Comparison of ENCODE assay signal across 8 cellular contexts in the genomic region with DNA sequence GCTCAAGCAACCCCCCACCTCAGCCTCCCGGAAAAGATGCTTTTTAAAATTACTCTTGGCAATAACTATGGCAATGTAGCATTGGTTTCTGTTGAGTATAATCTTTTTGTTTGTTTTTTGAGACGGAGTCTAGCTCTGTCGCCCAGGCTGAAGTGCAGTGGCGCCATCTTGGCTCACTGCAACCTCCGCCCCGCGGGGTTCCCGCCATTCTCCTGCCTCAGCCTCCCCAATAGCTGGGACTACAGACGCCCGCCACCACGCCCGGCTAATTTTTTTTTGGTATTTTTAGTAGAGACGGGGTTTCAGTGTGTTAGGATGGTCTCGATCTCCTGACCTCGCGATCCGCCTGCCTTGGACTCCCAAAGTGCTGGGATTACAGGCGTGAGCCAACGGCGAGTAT. TPM values are rescaled to one million over a fixed set of nuclear protein-coding genes. Genes with fewer than 3 reads are reported as not detected.
DNase-seq lines count a peak whose midpoint lies in the region; ATAC-seq, FAIRE-seq and TF ChIP-seq lines count a peak whose summit lies in the region.
"Not testable (repeated sequence)": the region's sequence is repeated elsewhere in the genome, so short reads cannot be mapped to it uniquely, and the experiment has no call there.

No MANE protein-coding gene starts in this region.

- H3K36me3 Mint-ChIP-seq in activated naive CD8-positive, alpha-beta T cell treated with anti-CD3 and anti-CD28 coated beads for 36 hours, result peaks cover 27% of the 10 kb centered on the region

- not testable (repeated sequence) for H3K27me3 ChIP-seq in MG63; SU-DHL-6 (ENCODE audit: low read length); HepG2 (ENCODE audit: control insufficient read depth in 1 of 2, insufficient read depth in 2 of 2, low read length in 2 of 2); parathyroid adenoma (ENCODE audit: control insufficient read depth, insufficient read depth, low read length); transverse colon

- not testable (repeated sequence) for H3K79me2 ChIP-seq in SU-DHL-6 (ENCODE audit: insufficient read depth, low read length); parathyroid adenoma
- H3K79me2 ChIP-seq in HepG2 (ENCODE audit: insufficient read depth, low read length), result peaks cover 60% of the 10 kb centered on the region

- peaks cover 40% of the 10 kb centered on the region for H3K4me1 ChIP-seq in HepG2 (ENCODE audit: insufficient read depth, low read length)
- not testable (repeated sequence) for H3K4me1 ChIP-seq in parathyroid adenoma
- peaks cover 0 to 44% (median 26%) of the 10 kb centered on the region in 4 donors for H3K4me1 ChIP-seq in transverse colon

- peak overlapping the region; percentile 83 for H3K27ac Mint-ChIP-seq in activated naive CD8-positive, alpha-beta T cell treated with anti-CD3 and anti-CD28 coated beads for 36 hours

- intact Hi-C loops in HepG2 (cut with micrococcal nuclease; ENCODE audit: unreplicated experiment); transverse colon (cut with DNase I; ENCODE audit: low total_unique reads): not testable (repeated sequence)

- H3K27me3 Mint-ChIP-seq in activated naive CD8-positive, alpha-beta T cell treated with anti-CD3 and anti-CD28 coated beads for 36 hours, result not testable (repeated sequence)

- H3K27ac ChIP-seq in SU-DHL-6 (ENCODE audit: low read depth, low read length); parathyroid adenoma: not testable (repeated sequence)
- peak overlapping the region; percentile 87 for H3K27ac ChIP-seq in HepG2 (ENCODE audit: extremely low read length, insufficient read depth, low read length)
- peak overlapping the region; percentile 90 to 97 (median 94) for H3K27ac ChIP-seq in transverse colon

- in situ Hi-C loops in HepG2 (cut with HindIII; ENCODE audit: extremely low pct_ligation_motif_present, low pct_unique_long_range_greater_than_20kb); transverse colon (cut with MboI; ENCODE audit: low pct_ligation_motif_present in 1 of 4, low pct_unique_long_range_greater_than_20kb in 1 of 4, low sequenced_read_pairs in 3 of 4): not testable (repeated sequence)

- H3K9me2 ChIP-seq in SU-DHL-6 (replicated peaks; ENCODE audit: insufficient read depth, low read length), result not testable (repeated sequence)

- FAIRE-seq in HepG2 (lab: Jason Lieb, UNC), result not testable (repeated sequence)

- BruUV-seq in HepG2 (replicated peaks; lab: Mats Ljungman, UMichigan), result not testable (repeated sequence)

- not testable (repeated sequence) for TF ChIP-seq POLR2A in HepG2 (IDR thresholded peaks at IDR 0.05; ENCODE audit: insufficient read depth in 1 of 2, low read depth in 2 of 2, low read length in 2 of 2); transverse colon (IDR thresholded peaks at IDR 0.05)

- peak overlapping the region; percentile 66; the same call in 1 of the 2 replicates for H3K9ac ChIP-seq in SU-DHL-6 (ENCODE audit: low read length)
- H3K9ac ChIP-seq in HepG2 (ENCODE audit: insufficient read depth, low read depth, low read length), result peak overlapping the region; percentile 84
- H3K9ac ChIP-seq in parathyroid adenoma, result not testable (repeated sequence)

- under 1% methylated on average over 20 of the region's 20 CpGs for WGBS in HepG2 (ENCODE audit: low lambda C conversion rate)
- 22 to 48% methylated on average over 1 to 20 of the region's 20 CpGs for WGBS in transverse colon (ENCODE audit: low coverage in 1 of 2), 2 donors

- not testable (repeated sequence) for H3K36me3 ChIP-seq in MG63; SU-DHL-6 (ENCODE audit: low read length); HepG2 (replicated peaks in 1 of 2; ENCODE audit: control insufficient read depth in 1 of 2, insufficient read depth in 2 of 2, low read length in 2 of 2); parathyroid adenoma (ENCODE audit: control insufficient read depth, insufficient read depth, low read length); transverse colon

- H3K9me3 ChIP-seq in MG63; SU-DHL-6 (ENCODE audit: insufficient read depth, low read length); HepG2 (ENCODE audit: low read length); parathyroid adenoma (ENCODE audit: control insufficient read depth, low read length); transverse colon: not testable (repeated sequence)

- not testable (repeated sequence) for H4K20me1 ChIP-seq in SU-DHL-6 (ENCODE audit: low read depth, low read length)
- peaks cover 40% of the 10 kb centered on the region for H4K20me1 ChIP-seq in HepG2 (ENCODE audit: insufficient read depth, low read length)

- H3K4me2 ChIP-seq in SU-DHL-6 (ENCODE audit: low read depth, low read length, poor library complexity, severe bottlenecking), result peak overlapping the region; percentile 77
- H3K4me2 ChIP-seq in HepG2 (ENCODE audit: low read depth, low read length), result peak overlapping the region; percentile 99
- not testable (repeated sequence) for H3K4me2 ChIP-seq in parathyroid adenoma (ENCODE audit: low read length)

- TF ChIP-seq EP300 in HepG2 (IDR thresholded peaks at IDR 0.05; ENCODE audit: low read depth in 2 of 2, low read length in 2 of 2); HepG2 (CRISPR knock-in tag; IDR thresholded peaks at IDR 0.05; ENCODE audit: borderline replicate concordance); transverse colon (IDR thresholded peaks at IDR 0.05; ENCODE audit: low read depth): not testable (repeated sequence)

- CTCF ChIA-PET in HepG2 (lab: Yijun Ruan, JAX; ENCODE audit: low intra/inter-chr PET ratio, low total read pairs), result not testable (repeated sequence)

- H3K4me3 Mint-ChIP-seq in activated naive CD8-positive, alpha-beta T cell treated with anti-CD3 and anti-CD28 coated beads for 36 hours, result peak overlapping the region; percentile 92

- TF ChIP-seq CTCF in SU-DHL-6 (IDR thresholded peaks at IDR 0.05; ENCODE audit: insufficient read depth, low read length, poor library complexity, severe bottlenecking); epithelial cell of esophagus (IDR thresholded peaks at IDR 0.05; ENCODE audit: insufficient read depth, low read depth, low read length, missing control alignments); HepG2 (CRISPR knock-in tag; IDR thresholded peaks at IDR 0.05); parathyroid adenoma (IDR thresholded peaks at IDR 0.05); transverse colon (IDR thresholded peaks at IDR 0.05): not testable (repeated sequence)

- ATAC-seq in HepG2, result peak; percentile 3; the same call in 1 of the 3 replicates

- H3K9me3 Mint-ChIP-seq in activated naive CD8-positive, alpha-beta T cell treated with anti-CD3 and anti-CD28 coated beads for 36 hours, result not testable (repeated sequence)

- peaks cover 32% of the 10 kb centered on the region for H3K4me1 Mint-ChIP-seq in activated naive CD8-positive, alpha-beta T cell treated with anti-CD3 and anti-CD28 coated beads for 36 hours

- not testable (repeated sequence) for H2AFZ ChIP-seq in SU-DHL-6 (ENCODE audit: low read depth, low read length, severe bottlenecking); HepG2 (ENCODE audit: low read length); parathyroid adenoma

- POLR2A ChIA-PET in HepG2 (lab: Yijun Ruan, JAX), result interaction anchor here (0.8 to 8.1 kb wide), 5 partner anchors 11 to 33 kb away, joined by 3 to 172 read pairs (median 13); partner anchors contain the start of gene NUDT9

- DNase-seq in DMS53 (lab: John Stamatoyannopoulos, UW), result peak; percentile 16
- not testable (repeated sequence) for DNase-seq in MG63; epithelial cell of esophagus (ENCODE audit: low read depth); HepG2 (ENCODE audit: low spot score); transverse colon
- peak; percentile 19 for DNase-seq in activated naive CD8-positive, alpha-beta T cell treated with anti-CD3 and anti-CD28 coated beads for 36 hours

- H3K4me3 ChIP-seq in MG63 (peak overlapping the region; percentile 57), SU-DHL-6 (ENCODE audit: insufficient read depth, low read length, poor library complexity, severe bottlenecking) (peak overlapping the region; percentile 72), epithelial cell of esophagus (ENCODE audit: low read length) (peak overlapping the region; percentile 76), HepG2 (replicated peaks in 1 of 3; ENCODE audit: insufficient read depth in 1 of 3, low read depth in 2 of 3, low read length in 3 of 3) (peak overlapping the region; percentile 81 to 93 (median 88)), parathyroid adenoma (ENCODE audit: low read depth, low read length) (peak overlapping the region; percentile 11), transverse colon (peak overlapping the region; percentile 51 to 82 (median 60))

- not testable (repeated sequence) for H3F3A ChIP-seq in SU-DHL-6 (ENCODE audit: insufficient read depth)

- TF ChIP-seq RAD21 in HepG2 (CRISPR knock-in tag; IDR thresholded peaks at IDR 0.05), result not testable (repeated sequence)

RNA-seq across cellular contexts. Expression of gene HSD17B11, which starts 0.9 kb away (rescaled TPM):
- total RNA-seq in MG63 (2014; rRNA removed; shearing (Covaris generic); ENCODE audit: low replicate concordance), result 6.6 and 15.5 TPM in 2 replicates
- total RNA-seq in activated naive CD8-positive, alpha-beta T cell treated with anti-CD3 and anti-CD28 coated beads for 36 hours, result 10 to 100 TPM; 18.2 to 18.7 TPM
- 120 and 158 TPM in 2 replicates for total RNA-seq in HepG2 (2016; rRNA removed; fragmentation: Illumina TruSeq; extraction: Trizol)
- 37.4 and 46.0 TPM in 2 replicates for total RNA-seq in HepG2 (2016; cell fraction: cytosol; rRNA removed; fragmentation: Illumina TruSeq; extraction: Trizol; ENCODE audit: low read depth)
- 110 and 160 TPM in 2 replicates for total RNA-seq in HepG2 (2016; cell fraction: insoluble cytoplasmic fraction; rRNA removed; fragmentation: Illumina TruSeq; extraction: Trizol)
- 80.0 and 109 TPM in 2 replicates for total RNA-seq in HepG2 (2016; cell fraction: membrane; rRNA removed; fragmentation: Illumina TruSeq; extraction: Trizol)
- total RNA-seq in HepG2 (2016; cell fraction: nucleus; rRNA removed; fragmentation: Illumina TruSeq; extraction: Trizol), result 123 and 135 TPM in 2 replicates
- 99.1 and 121 TPM in 2 replicates for polyA plus RNA-seq in HepG2 (2011; rRNA removed)
- 45.0 and 85.9 TPM in 2 replicates for polyA plus RNA-seq in HepG2 (2011; cell fraction: cytosol; rRNA removed)
- polyA plus RNA-seq in HepG2 (2011; cell fraction: nucleus; rRNA removed), result 16.3 and 22.2 TPM in 2 replicates
- polyA plus RNA-seq in HepG2 (2012), result 185 and 257 TPM in 2 replicates
- 40.7 and 42.3 TPM in 2 replicates for polyA plus RNA-seq in HepG2 (2016; cell fraction: cytosol; fragmentation: Illumina TruSeq; extraction: Trizol; ENCODE audit: low read depth)
- 99.3 and 110 TPM in 2 replicates for polyA plus RNA-seq in HepG2 (2016; cell fraction: insoluble cytoplasmic fraction; fragmentation: Illumina TruSeq; extraction: Trizol; ENCODE audit: low read depth)
- 66.9 and 69.9 TPM in 2 replicates for polyA plus RNA-seq in HepG2 (2016; cell fraction: membrane; fragmentation: Illumina TruSeq; extraction: Trizol; ENCODE audit: low read depth)
- 168 and 180 TPM in 2 replicates for polyA plus RNA-seq in HepG2 (2016; cell fraction: nucleus; fragmentation: Illumina TruSeq; extraction: Trizol; ENCODE audit: insufficient read depth, low read depth)
- 14.6 and 50.4 TPM in 2 replicates for polyA minus RNA-seq in HepG2 (2011; rRNA and poly(A)+ RNA removed; ENCODE audit: low replicate concordance)
- 52.1 and 76.8 TPM in 2 replicates for polyA minus RNA-seq in HepG2 (2011; cell fraction: cytosol; rRNA and poly(A)+ RNA removed)
- polyA minus RNA-seq in HepG2 (2011; cell fraction: nucleus; rRNA and poly(A)+ RNA removed), result 62.1 and 76.0 TPM in 2 replicates
- 100 to 1,000 TPM; 189 to 348 (median 271) TPM for total RNA-seq in transverse colon

RNA-seq across cellular contexts. Expression of gene NUDT9, which starts 32.3 kb away (rescaled TPM):
- total RNA-seq in MG63 (2014; rRNA removed; shearing (Covaris generic); ENCODE audit: low replicate concordance), result 8.4 and 9.9 TPM in 2 replicates
- total RNA-seq in activated naive CD8-positive, alpha-beta T cell treated with anti-CD3 and anti-CD28 coated beads for 36 hours, result 10 to 100 TPM; 13.4 to 13.6 TPM
- total RNA-seq in HepG2 (2016; rRNA removed; fragmentation: Illumina TruSeq; extraction: Trizol) (9.7 and 10.4 TPM in 2 replicates), transverse colon (10 to 100 TPM in 3 of 4 donors, 1 to 10 TPM in 1; 7.6 to 25.7 (median 20.1) TPM)
- total RNA-seq in HepG2 (2016; cell fraction: cytosol; rRNA removed; fragmentation: Illumina TruSeq; extraction: Trizol; ENCODE audit: low read depth), result 4.4 and 4.5 TPM in 2 replicates
- total RNA-seq in HepG2 (2016; cell fraction: insoluble cytoplasmic fraction; rRNA removed; fragmentation: Illumina TruSeq; extraction: Trizol), result 8.4 and 12.1 TPM in 2 replicates
- 6.1 and 6.5 TPM in 2 replicates for total RNA-seq in HepG2 (2016; cell fraction: membrane; rRNA removed; fragmentation: Illumina TruSeq; extraction: Trizol)
- 12.8 and 15.6 TPM in 2 replicates for total RNA-seq in HepG2 (2016; cell fraction: nucleus; rRNA removed; fragmentation: Illumina TruSeq; extraction: Trizol)
- polyA plus RNA-seq in HepG2 (2011; rRNA removed), result 11.2 and 12.3 TPM in 2 replicates
- 7.3 and 10.3 TPM in 2 replicates for polyA plus RNA-seq in HepG2 (2011; cell fraction: cytosol; rRNA removed)
- 6.9 and 8.4 TPM in 2 replicates for polyA plus RNA-seq in HepG2 (2011; cell fraction: nucleus; rRNA removed)
- 19.7 and 20.0 TPM in 2 replicates for polyA plus RNA-seq in HepG2 (2012)
- polyA plus RNA-seq in HepG2 (2016; cell fraction: cytosol; fragmentation: Illumina TruSeq; extraction: Trizol; ENCODE audit: low read depth), result 8.1 and 8.4 TPM in 2 replicates
- polyA plus RNA-seq in HepG2 (2016; cell fraction: insoluble cytoplasmic fraction; fragmentation: Illumina TruSeq; extraction: Trizol; ENCODE audit: low read depth), result 22.9 and 26.8 TPM in 2 replicates
- polyA plus RNA-seq in HepG2 (2016; cell fraction: membrane; fragmentation: Illumina TruSeq; extraction: Trizol; ENCODE audit: low read depth), result 7.6 and 9.6 TPM in 2 replicates
- 41.0 and 46.0 TPM in 2 replicates for polyA plus RNA-seq in HepG2 (2016; cell fraction: nucleus; fragmentation: Illumina TruSeq; extraction: Trizol; ENCODE audit: insufficient read depth, low read depth)
- 9.9 and 15.3 TPM in 2 replicates for polyA minus RNA-seq in HepG2 (2011; rRNA and poly(A)+ RNA removed; ENCODE audit: low replicate concordance)
- polyA minus RNA-seq in HepG2 (2011; cell fraction: cytosol; rRNA and poly(A)+ RNA removed), result 6.2 and 9.4 TPM in 2 replicates
- polyA minus RNA-seq in HepG2 (2011; cell fraction: nucleus; rRNA and poly(A)+ RNA removed), result 21.8 and 27.0 TPM in 2 replicates

Comparison
In these comparisons a context has a peak if more than half of its experiments do, and no peak if none do; other contexts are left out.
1. H3K4me3 ChIP-seq: peak in every context shown above with its lines; median percentile 88 in HepG2; 76 in epithelial cell of esophagus; 72 in SU-DHL-6; 60 in transverse colon; 57 in MG63; 11 in parathyroid adenoma.